In the genomic region with DNA sequence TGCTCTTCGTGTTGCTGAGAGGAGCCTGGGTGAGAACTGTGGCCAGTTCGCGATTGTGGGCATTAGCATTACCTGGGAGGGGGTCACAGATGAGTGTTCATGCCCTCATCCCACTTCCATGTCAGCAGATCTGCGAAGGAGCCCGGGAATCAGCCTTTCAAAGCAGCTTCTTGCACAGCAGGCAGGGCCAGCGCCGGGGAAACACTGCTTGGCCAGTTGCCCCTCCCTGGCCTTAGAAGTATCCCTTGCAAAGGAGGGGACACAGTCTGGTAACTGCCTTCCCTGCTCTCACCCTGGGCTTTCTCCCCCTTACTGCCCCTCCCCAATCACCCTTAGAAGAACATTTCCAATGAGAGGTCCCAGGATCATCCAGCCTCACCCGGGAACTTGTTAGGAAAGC, we compare ENCODE assay signal across 23 cellular contexts. TPM values are rescaled to one million over a fixed set of nuclear protein-coding genes. Genes with fewer than 3 reads are reported as not detected.
"Had no signal": no experiment of that assay in that cellular context is flagged by ENCODE, and none has a peak within 500 bp of the region (broad histone marks: within the 10 kb centered on the region; RNA-seq: fewer than 3 reads in every experiment).

No MANE protein-coding gene starts in this region.

- H3K27ac ChIP-seq: body of pancreas, breast epithelium, SK-N-MC had no signal

- H3K27me3 ChIP-seq: body of pancreas had no signal

- H3K4me1 ChIP-seq: body of pancreas, breast epithelium had no signal

- H3K36me3 ChIP-seq: breast epithelium had no signal

- DNase-seq: activated CD4-positive, alpha-beta T cell treated with anti-CD3 and anti-CD28 coated beads, Interleukin-2, amount 10 ng/mL, durations not matched to agents 24 days and 14 days; activated CD4-positive, alpha-beta T cell treated with anti-CD3 and anti-CD28 coated beads, Interleukin-2, amount 50 U/mL, for 4 hours; activated CD8-positive, alpha-beta T cell treated with anti-CD3 and anti-CD28 coated beads, Interleukin-2, amount 10 ng/mL, durations not matched to agents 7 days and 5 days; activated gamma-delta T cell; activated naive CD4-positive, alpha-beta T cell treated with Interleukin-2 at 50 U/mL for 16 hours; activated naive CD8-positive, alpha-beta T cell treated with anti-CD3 and anti-CD28 coated beads, Interleukin-2, amount 10 ng/mL, durations not matched to agents 7 days and 5 days; activated T-cell treated with anti-CD3 and anti-CD28 coated beads, Interleukin-2, amount 50 U/mL, for 24 hours; body of pancreas; NCI-H1105; NCI-H1417 treated with DMSO at 0.1 percent for 48 hours; NCI-H1694; NCI-H1930; NCI-H2081 treated with DMSO at 0.1 percent for 48 hours; NCI-H226; NCI-H446 treated with DMSO at 0.1 percent for 48 hours; NCI-H524; NK-92 treated with Interleukin-12 subunit alpha and Interleukin-12 subunit beta, amount 100 ng/mL, for 24 hours; Right ventricle myocardium superior had no signal

- ATAC-seq: activated CD8-positive, alpha-beta T cell treated with anti-CD3 and anti-CD28 coated beads, Interleukin-2, amount 10 ng/mL, durations not matched to agents 7 days and 5 days; body of pancreas; K562 had no signal

- H3K4me3 ChIP-seq: body of pancreas, breast epithelium, K562, SK-N-MC had no signal

RNA-seq across cellular contexts. Expression of a gene that starts 42.8 kb away (rescaled TPM):
- total RNA-seq: activated CD4-positive, alpha-beta T cell treated with anti-CD3 and anti-CD28 coated beads, Interleukin-2, amount 10 ng/mL, durations not matched to agents 24 days and 14 days; activated CD8-positive, alpha-beta T cell treated with anti-CD3 and anti-CD28 coated beads, Interleukin-2, amount 10 ng/mL, durations not matched to agents 7 days and 5 days; activated naive CD8-positive, alpha-beta T cell treated with anti-CD3 and anti-CD28 coated beads, Interleukin-2, amount 10 ng/mL, durations not matched to agents 7 days and 5 days; activated T-helper 2 cell treated with anti-CD3 and anti-CD28 coated beads, Interferon-gamma antibody, Interleukin-2, Interleukin-4, amounts not matched to agents 10 μg/mL and 5 μg/mL and 100 μg/mL, durations not matched to agents 14 hours and 24 hours and 36 hours; OCI-LY7 had no signal
- polyA plus RNA-seq: K562 had no signal
